ENCODE assay signal across 8 cellular contexts in genomic region chr7:152433721-152434501, GRCh38. TPM values are rescaled to one million over a fixed set of nuclear protein-coding genes. Genes with fewer than 3 reads are reported as not detected.
A peak's percentile ranks its signal among the peaks of the same experiment; 100 is the strongest.
DNase-seq lines count a peak whose midpoint lies in the region; ATAC-seq and TF ChIP-seq lines count a peak whose summit lies in the region.
"Not testable (repeated sequence)": the region's sequence is repeated elsewhere in the genome, so short reads cannot be mapped to it uniquely, and the experiment has no call there.

No MANE protein-coding gene starts in this region.

- H3K9me3 ChIP-seq in iPS DF 6.9 (ENCODE audit: control insufficient read depth, insufficient read depth, low read length); trophoblast cell (ENCODE audit: insufficient read depth, low read depth, low read length): not testable (repeated sequence)

- not testable (repeated sequence) for H4K12ac ChIP-seq in trophoblast cell (ENCODE audit: low read depth, low read length)

- H3K36me3 ChIP-seq in GM23338 (ENCODE audit: insufficient read depth); iPS DF 6.9 (ENCODE audit: control insufficient read depth, insufficient read depth, low read length); trophoblast cell (ENCODE audit: control insufficient read depth in 1 of 2, insufficient read depth in 2 of 2, low read length in 2 of 2): not testable (repeated sequence)

- H3K4me3 ChIP-seq in GM23338 (peak overlapping the region; percentile 87), cardiac fibroblast (replicated peaks in 1 of 2; ENCODE audit: low read depth in 2 of 2, low read length in 2 of 2) (peak overlapping the region; percentile 61 to 73), iPS DF 6.9 (ENCODE audit: low read length) (peak overlapping the region; percentile 97; the same call in 1 of the 2 replicates), trophoblast cell (ENCODE audit: low read depth, low read length) (peak overlapping the region; percentile 74)

- H3K79me1 ChIP-seq in trophoblast cell (ENCODE audit: low read length), result peaks cover 16% of the 10 kb centered on the region

- not testable (repeated sequence) for H3K14ac ChIP-seq in trophoblast cell (ENCODE audit: low read length)

- not testable (repeated sequence) for H3K18ac ChIP-seq in trophoblast cell (ENCODE audit: low read length)

- intact Hi-C loops in Calu3 (cut with micrococcal nuclease; ENCODE audit: unreplicated experiment), result loop anchor here (2.0 to 10.0 kb wide), 2 partner anchors 93 to 241 kb away; partner anchors contain the start of gene XRCC2

- H3K23ac ChIP-seq in trophoblast cell (ENCODE audit: low read length), result not testable (repeated sequence)

- H2AFZ ChIP-seq in GM23338; trophoblast cell (ENCODE audit: insufficient read depth, low read length, poor library complexity): not testable (repeated sequence)

- not testable (repeated sequence) for H3K9me3 Mint-ChIP-seq in Calu3 (ENCODE audit: low read depth, unreplicated experiment); GM23338

- not testable (repeated sequence) for H2BK5ac ChIP-seq in trophoblast cell (ENCODE audit: low read depth, low read length, poor library complexity)

- peaks cover 26% of the 10 kb centered on the region for H4K20me1 ChIP-seq in GM23338 (replicated peaks; ENCODE audit: insufficient read depth)

- H4K8ac ChIP-seq in trophoblast cell (ENCODE audit: low read depth, low read length), result not testable (repeated sequence)

- not testable (repeated sequence) for H2BK12ac ChIP-seq in trophoblast cell (ENCODE audit: low read length)

- not testable (repeated sequence) for H3K27ac ChIP-seq in GM23338 (ENCODE audit: low read depth); iPS DF 6.9 (ENCODE audit: low read length); trophoblast cell (ENCODE audit: low read depth, low read length)

- peak overlapping the region; percentile 85 for H3K4me3 Mint-ChIP-seq in Calu3 (ENCODE audit: low read depth, unreplicated experiment)
- peak overlapping the region; percentile 85 for H3K4me3 Mint-ChIP-seq in GM23338

- peak overlapping the region; percentile 34 for H3K4ac ChIP-seq in trophoblast cell (ENCODE audit: low read depth, low read length)

- DNase-seq in Calu3 (peak; percentile 59), LHCN-M2 (ENCODE audit: low read depth) (peak; percentile 55), cardiac fibroblast (ENCODE audit: low read depth in 2 of 2) (peak; percentile 37 to 42), trophoblast cell (peak in 1 of 2 donors; percentile 28)
- not testable (repeated sequence) for DNase-seq in GM23338 (ENCODE audit: low spot score); iPS DF 6.9 (ENCODE audit: low read depth, low spot score)
- DNase-seq in activated CD4-positive, alpha-beta T cell treated with anti-CD3 and anti-CD28 coated beads, Interleukin-2, amount 50 U/mL, for 24 hours (ENCODE audit: low read depth in 1 of 2, low spot score in 1 of 2), result peak; percentile 15 to 32
- peak; percentile 60 for DNase-seq in stimulated activated naive CD8-positive, alpha-beta T cell treated with anti-CD3 and anti-CD28 coated beads, Interleukin-15, Interleukin-2, amounts not matched to agents 100 U/mL and 50 U/mL, for 24 hours

- not testable (repeated sequence) for H2BK120ac ChIP-seq in trophoblast cell (ENCODE audit: insufficient read depth, low read length, poor library complexity)

- H3F3A ChIP-seq in GM23338 (replicated peaks; ENCODE audit: low read depth), result not testable (repeated sequence)

- not testable (repeated sequence) for H3K9me2 ChIP-seq in GM23338 (ENCODE audit: insufficient read depth)

- TF ChIP-seq CTCF in Calu3 (IDR thresholded peaks at IDR 0.05; ENCODE audit: unreplicated experiment), result peak; percentile 19
- TF ChIP-seq CTCF in GM23338 (conservative IDR thresholded peaks at IDR 0.05; ENCODE audit: low read depth in 2 of 2); cardiac fibroblast (IDR thresholded peaks at IDR 0.05; ENCODE audit: low read depth, low read length): not testable (repeated sequence)

- CTCF ChIA-PET in Calu3 (lab: Charles Lee), result interaction anchor here (0.6 to 1.5 kb wide), 4 partner anchors 50 to 120 kb away, joined by 3 to 6 read pairs (median 3); no protein-coding TSS in a partner anchor

- BruUV-seq in Calu3 (replicated peaks; lab: Mats Ljungman, UMichigan), result TSS peak; percentile 33

- peaks cover 43% of the 10 kb centered on the region for H3K4me1 ChIP-seq in GM23338 (ENCODE audit: insufficient read depth)
- H3K4me1 ChIP-seq in iPS DF 6.9 (ENCODE audit: control insufficient read depth, insufficient read depth, low read length); trophoblast cell (ENCODE audit: control insufficient read depth in 1 of 2, insufficient read depth in 2 of 2, low read length in 2 of 2): not testable (repeated sequence)

- not testable (repeated sequence) for ATAC-seq in GM23338
- peak; percentile 26 for ATAC-seq in stimulated activated naive CD8-positive, alpha-beta T cell treated with anti-CD3 and anti-CD28 coated beads, Interleukin-15, Interleukin-2, amounts not matched to agents 100 U/mL and 50 U/mL, for 24 hours

- H3K27me3 ChIP-seq in GM23338 (ENCODE audit: insufficient read depth), result peaks cover 25% of the 10 kb centered on the region
- not testable (repeated sequence) for H3K27me3 ChIP-seq in iPS DF 6.9 (ENCODE audit: control insufficient read depth, insufficient read depth, low read length); trophoblast cell (ENCODE audit: insufficient read depth, low read length)

- not testable (repeated sequence) for H3K27me3 Mint-ChIP-seq in Calu3 (ENCODE audit: unreplicated experiment)
- H3K27me3 Mint-ChIP-seq in GM23338 (ENCODE audit: insufficient read depth, low read depth, poor library complexity), result peaks cover 15% of the 10 kb centered on the region

- not testable (repeated sequence) for H2AK5ac ChIP-seq in trophoblast cell (ENCODE audit: low read length)

- H3K4me2 ChIP-seq in GM23338 (peak overlapping the region; percentile 97), trophoblast cell (ENCODE audit: low read length) (peak overlapping the region; percentile 72)

- H4K91ac ChIP-seq in trophoblast cell (ENCODE audit: low read depth, low read length), result not testable (repeated sequence)

- H3K79me2 ChIP-seq in GM23338 (replicated peaks; ENCODE audit: insufficient read depth), result peaks cover 60% of the 10 kb centered on the region
- H3K79me2 ChIP-seq in trophoblast cell (ENCODE audit: control insufficient read depth, insufficient read depth, low read length, poor library complexity), result peaks cover 16% of the 10 kb centered on the region

- H3K4me1 Mint-ChIP-seq in Calu3 (ENCODE audit: low read depth, unreplicated experiment) (peaks cover 21% of the 10 kb centered on the region), GM23338 (peaks cover 35% of the 10 kb centered on the region)

- no CpG with 5 or more reads among the region's 16 CpGs for WGBS in iPS DF 6.9 (ENCODE audit: insufficient coverage, insufficient read length)
- no CpG with 5 or more reads among the region's 16 CpGs for WGBS in trophoblast cell (ENCODE audit: extremely low coverage, insufficient coverage, insufficient read length)

- peaks cover 36% of the 10 kb centered on the region for H3K36me3 Mint-ChIP-seq in Calu3 (ENCODE audit: insufficient read depth, unreplicated experiment)
- not testable (repeated sequence) for H3K36me3 Mint-ChIP-seq in GM23338 (ENCODE audit: low read depth)

- peak overlapping the region; percentile 85 for H3K27ac Mint-ChIP-seq in Calu3 (ENCODE audit: unreplicated experiment)
- not testable (repeated sequence) for H3K27ac Mint-ChIP-seq in GM23338

- not testable (repeated sequence) for H3K9ac ChIP-seq in trophoblast cell (ENCODE audit: low read length)

RNA-seq across cellular contexts. Expression of gene KMT2C, which starts 1.9 kb away (rescaled TPM):
- total RNA-seq in Calu3 (2022), result 71.1 and 73.4 TPM in 2 replicates
- 29.9 and 39.0 TPM in 2 replicates for total RNA-seq in GM23338 (2014; rRNA removed; shearing (Covaris generic))
- 9.1 and 11.4 TPM in 2 replicates for polyA plus RNA-seq in GM23338 (2016; fragmentation: Nextera tagmentation; extraction: Ambion mirVana)
- 21.6 and 24.5 TPM in 2 replicates for total RNA-seq in LHCN-M2 (2014; rRNA removed)
- 7.1 TPM for polyA plus RNA-seq in LHCN-M2 (2012)
- polyA plus RNA-seq in trophoblast cell (2013), result 26.4 and 28.2 TPM in 2 replicates
